23 cellular contexts compared by ENCODE assay signal in the genomic region with DNA sequence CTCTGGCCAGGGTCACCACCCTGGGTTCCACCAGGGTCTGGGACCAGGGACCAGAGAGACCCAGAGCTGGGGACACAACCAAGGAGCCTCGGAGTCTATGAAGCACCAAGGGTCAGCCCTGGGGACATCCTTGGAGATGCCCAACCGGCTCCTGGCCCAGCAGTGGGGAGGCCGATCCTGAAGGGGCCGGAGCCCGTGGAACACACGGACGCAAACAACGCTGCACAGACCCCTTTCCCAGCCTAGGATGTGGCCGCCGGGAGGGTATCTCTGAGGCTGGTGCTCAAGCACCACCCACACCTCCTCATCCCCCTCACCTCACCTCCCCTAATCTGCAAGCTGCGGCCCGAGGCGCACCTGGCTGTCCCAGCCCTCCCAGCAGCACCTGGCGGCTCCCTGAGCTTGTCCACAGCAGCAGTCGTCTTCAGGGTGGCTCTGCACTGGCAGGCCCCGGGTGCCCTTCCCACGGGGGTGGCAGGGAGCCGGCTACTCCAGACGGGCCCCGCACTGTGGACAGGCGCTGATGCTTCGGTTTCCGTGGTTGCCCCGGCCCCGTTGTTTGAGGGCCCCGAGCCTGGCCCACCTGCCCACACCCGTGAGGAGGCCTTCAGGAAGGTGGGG.
A peak's percentile ranks its signal among the peaks of the same experiment; 100 is the strongest.
DNase-seq lines count a peak whose midpoint lies in the region; ATAC-seq, FAIRE-seq and TF ChIP-seq lines count a peak whose summit lies in the region.
"Had no signal": no experiment of that assay in that cellular context is flagged by ENCODE, and none has a peak within 500 bp of the region (broad histone marks: within the 10 kb centered on the region; RNA-seq: fewer than 3 reads in every experiment).

No MANE protein-coding gene starts in this region.

- H3K36me3 ChIP-seq in stomach (no peaks in the 10 kb centered on the region), MM.1S (replicated peaks; ENCODE audit: insufficient read depth, low read length) (no peaks in the 10 kb centered on the region)
- H3K36me3 ChIP-seq: prostate gland had no signal

- H3K4me1 ChIP-seq in right cardiac atrium (ENCODE audit: control insufficient read depth, insufficient read depth, low read length) (peaks cover 5% of the 10 kb centered on the region), stomach (peaks cover 9 to 19% (median 18%) of the 10 kb centered on the region in 4 donors), MM.1S (ENCODE audit: low read length) (no peaks in the 10 kb centered on the region)
- H3K4me1 ChIP-seq: A549, prostate gland had no signal

- TF ChIP-seq EP300 in stomach (IDR thresholded peaks at IDR 0.05), result no peak

- H3K9me3 Mint-ChIP-seq in activated CD4-positive, alpha-beta memory T cell treated with anti-CD3 and anti-CD28 coated beads, Interleukin-2, amount 10 ng/mL, durations not matched to agents 7 days and 5 days, result no peaks in the 10 kb centered on the region
- H3K9me3 Mint-ChIP-seq in activated CD4-positive, alpha-beta memory T cell treated with anti-CD3 and anti-CD28 coated beads for 36 hours, result no peaks in the 10 kb centered on the region
- H3K9me3 Mint-ChIP-seq: activated CD4-positive, alpha-beta T cell treated with anti-CD3 and anti-CD28 coated beads, Interleukin-2, amount 10 ng/mL, durations not matched to agents 7 days and 5 days; activated naive CD4-positive, alpha-beta T cell treated with anti-CD3 and anti-CD28 coated beads, Interleukin-2, amount 10 ng/mL, durations not matched to agents 7 days and 5 days; mesothelial cell of epicardium; nephron; stimulated activated naive CD8-positive, alpha-beta T cell treated with anti-CD3 and anti-CD28 coated beads, Interleukin-15, amount 100 ng/mL, for 72 hours; T-cell had no signal

- no peaks in the 10 kb centered on the region for H3F3A ChIP-seq in MM.1S (ENCODE audit: insufficient read depth, low read length)

- POLR2A ChIA-PET in activated CD4-positive, alpha-beta memory T cell treated with anti-CD3 and anti-CD28 coated beads, Interleukin-2, amount 10 ng/mL, durations not matched to agents 7 days and 5 days (lab: Charles Lee), result no interaction called here
- POLR2A ChIA-PET in activated CD4-positive, alpha-beta memory T cell treated with anti-CD3 and anti-CD28 coated beads for 36 hours (lab: Charles Lee), result interaction anchor here (0.6 kb wide), 1 partner anchor 85 kb away, joined by 3 read pairs; no protein-coding TSS in a partner anchor

- H3K4me3 ChIP-seq in right cardiac atrium (ENCODE audit: low read length) (no peak overlapping the region), stomach (no peak overlapping the region), MM.1S (ENCODE audit: low read length) (no peak overlapping the region)
- H3K4me3 ChIP-seq: A549, prostate gland, smooth muscle cell had no signal

- H3K4me1 Mint-ChIP-seq in activated CD4-positive, alpha-beta memory T cell treated with anti-CD3 and anti-CD28 coated beads, Interleukin-2, amount 10 ng/mL, durations not matched to agents 7 days and 5 days, result no peaks in the 10 kb centered on the region
- H3K4me1 Mint-ChIP-seq in activated CD4-positive, alpha-beta memory T cell treated with anti-CD3 and anti-CD28 coated beads for 36 hours (ENCODE audit: low read depth), result no peaks in the 10 kb centered on the region
- H3K4me1 Mint-ChIP-seq: activated CD4-positive, alpha-beta T cell treated with anti-CD3 and anti-CD28 coated beads, Interleukin-2, amount 10 ng/mL, durations not matched to agents 7 days and 5 days; activated naive CD4-positive, alpha-beta T cell treated with anti-CD3 and anti-CD28 coated beads, Interleukin-2, amount 10 ng/mL, durations not matched to agents 7 days and 5 days; nephron; stimulated activated naive CD8-positive, alpha-beta T cell treated with anti-CD3 and anti-CD28 coated beads, Interleukin-15, amount 100 ng/mL, for 72 hours; T-cell had no signal

- H3K4me3 Mint-ChIP-seq in activated CD4-positive, alpha-beta memory T cell treated with anti-CD3 and anti-CD28 coated beads, Interleukin-2, amount 10 ng/mL, durations not matched to agents 7 days and 5 days, result no peak overlapping the region
- no peak overlapping the region for H3K4me3 Mint-ChIP-seq in activated CD4-positive, alpha-beta memory T cell treated with anti-CD3 and anti-CD28 coated beads for 36 hours
- H3K4me3 Mint-ChIP-seq: activated CD4-positive, alpha-beta T cell treated with anti-CD3 and anti-CD28 coated beads, Interleukin-2, amount 10 ng/mL, durations not matched to agents 7 days and 5 days; activated naive CD4-positive, alpha-beta T cell treated with anti-CD3 and anti-CD28 coated beads, Interleukin-2, amount 10 ng/mL, durations not matched to agents 7 days and 5 days; mesothelial cell of epicardium; nephron; stimulated activated naive CD8-positive, alpha-beta T cell treated with anti-CD3 and anti-CD28 coated beads, Interleukin-15, amount 100 ng/mL, for 72 hours; T-cell had no signal

- TF ChIP-seq CTCF in stomach (IDR thresholded peaks at IDR 0.05) (no peak), MM.1S (IDR thresholded peaks at IDR 0.05; ENCODE audit: low read length) (no peak)

- no peak overlapping the region for H2AFZ ChIP-seq in MM.1S (ENCODE audit: low read length)

- H3K79me2 ChIP-seq in MM.1S (ENCODE audit: low read length), result no peaks in the 10 kb centered on the region

- H3K27ac Mint-ChIP-seq in activated CD4-positive, alpha-beta memory T cell treated with anti-CD3 and anti-CD28 coated beads, Interleukin-2, amount 10 ng/mL, durations not matched to agents 7 days and 5 days, result no peak overlapping the region
- H3K27ac Mint-ChIP-seq in activated CD4-positive, alpha-beta memory T cell treated with anti-CD3 and anti-CD28 coated beads for 36 hours, result no peak overlapping the region
- H3K27ac Mint-ChIP-seq: activated CD4-positive, alpha-beta T cell treated with anti-CD3 and anti-CD28 coated beads, Interleukin-2, amount 10 ng/mL, durations not matched to agents 7 days and 5 days; activated naive CD4-positive, alpha-beta T cell treated with anti-CD3 and anti-CD28 coated beads, Interleukin-2, amount 10 ng/mL, durations not matched to agents 7 days and 5 days; mesothelial cell of epicardium; nephron; stimulated activated naive CD8-positive, alpha-beta T cell treated with anti-CD3 and anti-CD28 coated beads, Interleukin-15, amount 100 ng/mL, for 72 hours; T-cell had no signal

- H3K36me3 Mint-ChIP-seq in activated CD4-positive, alpha-beta memory T cell treated with anti-CD3 and anti-CD28 coated beads, Interleukin-2, amount 10 ng/mL, durations not matched to agents 7 days and 5 days (ENCODE audit: low read depth), result no peaks in the 10 kb centered on the region
- no peaks in the 10 kb centered on the region for H3K36me3 Mint-ChIP-seq in activated CD4-positive, alpha-beta memory T cell treated with anti-CD3 and anti-CD28 coated beads for 36 hours
- H3K36me3 Mint-ChIP-seq: activated naive CD4-positive, alpha-beta T cell treated with anti-CD3 and anti-CD28 coated beads, Interleukin-2, amount 10 ng/mL, durations not matched to agents 7 days and 5 days; mesothelial cell of epicardium; T-cell had no signal

- no peak for ATAC-seq in right cardiac atrium

- H3K27ac ChIP-seq in right cardiac atrium (ENCODE audit: low read length) (no peak overlapping the region), stomach (no peak overlapping the region), MM.1S (ENCODE audit: low read length) (no peak overlapping the region)
- H3K27ac ChIP-seq: A549, prostate gland had no signal

- CTCF ChIA-PET in activated CD4-positive, alpha-beta memory T cell treated with anti-CD3 and anti-CD28 coated beads, Interleukin-2, amount 10 ng/mL, durations not matched to agents 7 days and 5 days (lab: Charles Lee), result no interaction called here
- CTCF ChIA-PET in activated CD4-positive, alpha-beta memory T cell treated with anti-CD3 and anti-CD28 coated beads for 36 hours (lab: Charles Lee), result no interaction called here

- no peak overlapping the region for H3K4me2 ChIP-seq in MM.1S (ENCODE audit: low read depth, low read length)
- H3K4me2 ChIP-seq: A549, smooth muscle cell had no signal

- TF ChIP-seq POLR2A in GM12892 (IDR thresholded peaks at IDR 0.05; ENCODE audit: low read depth, low read length) (no peak), stomach (IDR thresholded peaks at IDR 0.05) (no peak)

- H3K9me3 ChIP-seq in right cardiac atrium (ENCODE audit: control insufficient read depth, low read length) (no peaks in the 10 kb centered on the region), stomach (no peaks in the 10 kb centered on the region), MM.1S (replicated peaks; ENCODE audit: insufficient read depth, low read length) (no peaks in the 10 kb centered on the region)
- H3K9me3 ChIP-seq: A549, prostate gland had no signal

- 91% methylated on average over 27 of the region's 27 CpGs for WGBS in right cardiac atrium
- WGBS in stomach, 5 donors, result 78 to 86% (median 85%) methylated on average over 16 to 27 of the region's 27 CpGs

- no peak overlapping the region for H3K9ac ChIP-seq in MM.1S (ENCODE audit: low read length)

- DNase-seq in activated CD4-positive, alpha-beta memory T cell treated with anti-CD3 and anti-CD28 coated beads, Interleukin-2, amount 10 ng/mL, durations not matched to agents 7 days and 5 days, result peak; percentile 11
- DNase-seq in activated CD4-positive, alpha-beta memory T cell treated with anti-CD3 and anti-CD28 coated beads for 36 hours, result no peak
- DNase-seq in GM12892 (ENCODE audit: insufficient read length) (peak; percentile 18), right cardiac atrium (peak in 2 of 3 donors; percentile 22 to 62), stomach (peak; percentile 22), NCI-H2171 (lab: John Stamatoyannopoulos, UW) (no peak), MM.1S (no peak), HK-2 (ENCODE audit: unreplicated experiment) (no peak)
- DNase-seq: activated CD4-positive, alpha-beta T cell treated with anti-CD3 and anti-CD28 coated beads, Interleukin-2, amount 10 ng/mL, durations not matched to agents 7 days and 5 days; activated naive CD4-positive, alpha-beta T cell treated with anti-CD3 and anti-CD28 coated beads, Interleukin-2, amount 10 ng/mL, durations not matched to agents 7 days and 5 days; C1 segment of cervical spinal cord; DMS 273 treated with DMSO at 0.1 percent for 48 hours; NCI-H1105 treated with DMSO at 0.1 percent for 48 hours; NCI-H2107; stimulated activated CD4-positive, alpha-beta T cell treated with anti-CD3 and anti-CD28 coated beads, Interleukin-4, amount 100 ng/mL, for 1 hour; stimulated activated naive CD8-positive, alpha-beta T cell treated with anti-CD3 and anti-CD28 coated beads, Interleukin-15, amount 100 ng/mL, for 72 hours had no signal

- H3K27me3 ChIP-seq in right cardiac atrium (ENCODE audit: control insufficient read depth, insufficient read depth), result no peaks in the 10 kb centered on the region
- H3K27me3 ChIP-seq in stomach, result peaks cover 0 to 16% (median 0%) of the 10 kb centered on the region in 3 donors
- H3K27me3 ChIP-seq in MM.1S (replicated peaks; ENCODE audit: insufficient read depth, low read length), result no peaks in the 10 kb centered on the region; the same call in 1 of the 2 replicates

- intact Hi-C loops in activated CD4-positive, alpha-beta memory T cell treated with anti-CD3 and anti-CD28 coated beads for 36 hours (cut with micrococcal nuclease), result no loop called here
- intact Hi-C loops in right cardiac atrium (cut with DNase I) (no loop called here), stomach (cut with DNase I; ENCODE audit: low total_unique reads) (no loop called here)

- no peak for FAIRE-seq in GM12892 (lab: Jason Lieb, UNC)
- FAIRE-seq: A549, HepG2 had no signal

- H4K20me1 ChIP-seq in MM.1S (ENCODE audit: insufficient read depth, low read length), result no peaks in the 10 kb centered on the region

- H3K27me3 Mint-ChIP-seq in activated CD4-positive, alpha-beta memory T cell treated with anti-CD3 and anti-CD28 coated beads, Interleukin-2, amount 10 ng/mL, durations not matched to agents 7 days and 5 days, result no peaks in the 10 kb centered on the region
- peaks cover 5% of the 10 kb centered on the region for H3K27me3 Mint-ChIP-seq in activated CD4-positive, alpha-beta memory T cell treated with anti-CD3 and anti-CD28 coated beads for 36 hours
- H3K27me3 Mint-ChIP-seq: activated CD4-positive, alpha-beta T cell treated with anti-CD3 and anti-CD28 coated beads, Interleukin-2, amount 10 ng/mL, durations not matched to agents 7 days and 5 days had no signal

- H3K9me2 ChIP-seq in MM.1S (replicated peaks; ENCODE audit: insufficient read depth, low read length), result no peaks in the 10 kb centered on the region

Comparison
In these comparisons a context has a peak if more than half of its experiments do, and no peak if none do; other contexts are left out.
1. DNase-seq: peak in activated CD4-positive, alpha-beta memory T cell treated with anti-CD3 and anti-CD28 coated beads, Interleukin-2, amount 10 ng/mL, durations not matched to agents 7 days and 5 days (single experiment), GM12892 (single experiment), right cardiac atrium (2 of 3) and stomach (single experiment); none in activated CD4-positive, alpha-beta memory T cell treated with anti-CD3 and anti-CD28 coated beads for 36 hours (single experiment), NCI-H2171 (single experiment), MM.1S (single experiment) and HK-2 (single experiment).